20 cellular contexts compared by ENCODE assay signal in the genomic region with DNA sequence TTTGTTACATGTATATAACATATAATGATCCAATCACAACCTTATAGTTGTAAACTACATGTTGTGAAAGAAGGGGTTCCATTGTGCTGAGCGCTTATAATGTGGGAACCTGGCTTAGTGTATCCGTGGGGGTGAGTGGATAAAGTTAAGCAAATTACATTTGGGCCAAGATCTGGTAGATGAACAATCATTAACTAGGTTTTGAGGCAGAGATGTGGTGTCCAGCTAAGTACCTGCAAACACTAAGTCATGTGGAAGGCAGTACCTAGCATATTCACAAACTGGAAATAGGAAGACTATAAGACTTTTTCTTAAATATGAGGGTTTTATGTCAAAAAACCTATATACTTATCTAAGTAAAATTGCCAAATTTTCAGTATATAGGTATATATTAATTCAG.
DNase-seq lines count a peak whose midpoint lies in the region; ATAC-seq and TF ChIP-seq lines count a peak whose summit lies in the region.
"Had no signal": no experiment of that assay in that cellular context is flagged by ENCODE, and none has a peak within 500 bp of the region (broad histone marks: within the 10 kb centered on the region; RNA-seq: fewer than 3 reads in every experiment).

No MANE protein-coding gene starts in this region.

- H3K4me1 Mint-ChIP-seq in natural killer cell treated with Interleukin-12 subunit alpha and Interleukin-12 subunit beta and Interleukin-15 and Interleukin-18, amount 100 ng/mL, for 72 hours (ENCODE audit: low read depth in 2 of 2), result peaks cover 0 to 3% of the 10 kb centered on the region in 2 donors
- H3K4me1 Mint-ChIP-seq: CD14-positive monocyte; CD4-positive, alpha-beta memory T cell had no signal

- H3K27ac Mint-ChIP-seq in natural killer cell treated with Interleukin-12 subunit alpha and Interleukin-12 subunit beta and Interleukin-15 and Interleukin-18, amount 100 ng/mL, for 72 hours, result no peak overlapping the region
- H3K27ac Mint-ChIP-seq: CD4-positive, alpha-beta memory T cell; HFFc6 had no signal

- H3K9me3 Mint-ChIP-seq in natural killer cell treated with Interleukin-12 subunit alpha and Interleukin-12 subunit beta and Interleukin-15 and Interleukin-18, amount 100 ng/mL, for 72 hours, result no peaks in the 10 kb centered on the region
- H3K9me3 Mint-ChIP-seq: CD4-positive, alpha-beta memory T cell; HFFc6 had no signal

- H3K4me3 ChIP-seq in mucosa of descending colon (no peak overlapping the region), urinary bladder (ENCODE audit: low read depth, low read length) (no peak overlapping the region)
- H3K4me3 ChIP-seq: A549, BLaER1, K562 had no signal

- H3K36me3 Mint-ChIP-seq in natural killer cell treated with Interleukin-12 subunit alpha and Interleukin-12 subunit beta and Interleukin-15 and Interleukin-18, amount 100 ng/mL, for 72 hours, result peaks cover 4% of the 10 kb centered on the region
- H3K36me3 Mint-ChIP-seq: CD14-positive monocyte; CD4-positive, alpha-beta memory T cell had no signal

- WGBS in urinary bladder, result 86% methylated on average over 2 of the region's 2 CpGs

- H3K4me3 Mint-ChIP-seq in natural killer cell treated with Interleukin-12 subunit alpha and Interleukin-12 subunit beta and Interleukin-15 and Interleukin-18, amount 100 ng/mL, for 72 hours, result no peak overlapping the region
- H3K4me3 Mint-ChIP-seq: CD14-positive monocyte, HFFc6 had no signal

- DNase-seq in DMS53 treated with DMSO at 0.1 percent for 48 hours (lab: John Stamatoyannopoulos, UW; ENCODE audit: unreplicated experiment) (peak; percentile 35), left colon (no peak), mucosa of descending colon (no peak), substantia nigra (lab: John Stamatoyannopoulos, UW) (no peak)
- DNase-seq in natural killer cell treated with Interleukin-12 subunit alpha and Interleukin-12 subunit beta and Interleukin-15 and Interleukin-18, amount 100 ng/mL, for 72 hours (ENCODE audit: low spot score), result no peak
- DNase-seq: CD4-positive, alpha-beta memory T cell; DMS153; DND-41; GOT3; H7; HFFc6; IMR-90 had no signal

- no peaks in the 10 kb centered on the region for H3K9me3 ChIP-seq in mucosa of descending colon
- H3K9me3 ChIP-seq: A549, BLaER1 had no signal

- intact Hi-C loops in left colon (cut with DNase I, micrococcal nuclease) (no loop called here), mucosa of descending colon (cut with DNase I, micrococcal nuclease) (no loop called here)

- no peak for TF ChIP-seq CTCF in mucosa of descending colon (IDR thresholded peaks at IDR 0.05)

- ATAC-seq in left colon, result peak; percentile 67
- ATAC-seq in mucosa of descending colon, result peak; percentile 68
- no peak for ATAC-seq in natural killer cell treated with Interleukin-12 subunit alpha and Interleukin-12 subunit beta and Interleukin-15 and Interleukin-18, amount 100 ng/mL, for 72 hours
- ATAC-seq in HG03097 (IDR thresholded peaks at IDR 0.05; ENCODE audit: low FRiP score, unreplicated experiment), result no peak
- ATAC-seq: A549, HCT116, K562 had no signal

- peak overlapping the region; percentile 23 for H3K27ac ChIP-seq in urinary bladder (ENCODE audit: low read depth)
- no peak overlapping the region for H3K27ac ChIP-seq in substantia nigra (ENCODE audit: low read depth, low read length, poor library complexity, severe bottlenecking)
- H3K27ac ChIP-seq: A549, BLaER1, HL-60 had no signal

- H3K36me3 ChIP-seq in mucosa of descending colon (ENCODE audit: low read depth) (no peaks in the 10 kb centered on the region), urinary bladder (ENCODE audit: insufficient read depth) (no peaks in the 10 kb centered on the region)
- H3K36me3 ChIP-seq: BLaER1 had no signal

- peaks cover 2 to 4% of the 10 kb centered on the region in 2 donors for H3K27me3 Mint-ChIP-seq in natural killer cell treated with Interleukin-12 subunit alpha and Interleukin-12 subunit beta and Interleukin-15 and Interleukin-18, amount 100 ng/mL, for 72 hours
- H3K27me3 Mint-ChIP-seq: CD4-positive, alpha-beta memory T cell had no signal

- H3K4me1 ChIP-seq in mucosa of descending colon (ENCODE audit: low read depth) (no peaks in the 10 kb centered on the region), urinary bladder (ENCODE audit: insufficient read depth) (no peaks in the 10 kb centered on the region)
- H3K4me1 ChIP-seq: A549, BLaER1 had no signal

Comparison
In these comparisons a context has a peak if more than half of its experiments do, and no peak if none do; other contexts are left out.
1. ATAC-seq: peak in left colon (single experiment) and mucosa of descending colon (single experiment); none in natural killer cell treated with Interleukin-12 subunit alpha and Interleukin-12 subunit beta and Interleukin-15 and Interleukin-18, amount 100 ng/mL, for 72 hours (0 of 2) and HG03097 (single experiment).